8 cellular contexts compared by ENCODE assay signal in genomic region chr2:218567797-218568189, GRCh38. TPM values are rescaled to one million over a fixed set of nuclear protein-coding genes. Genes with fewer than 3 reads are reported as not detected.
DNase-seq lines count a peak whose midpoint lies in the region; ATAC-seq and TF ChIP-seq lines count a peak whose summit lies in the region.

No MANE protein-coding gene starts in this region.

- H3K27me3 Mint-ChIP-seq in endodermal cell (ENCODE audit: insufficient read depth) (no peaks in the 10 kb centered on the region), nephron progenitor cell (ENCODE audit: low read depth, poor library complexity) (no peaks in the 10 kb centered on the region)

- H3K4me3 ChIP-seq in BJ (ENCODE audit: low read depth, low read length) = peak overlapping the region; percentile 95
- peak overlapping the region; percentile 92 for H3K4me3 ChIP-seq in endodermal cell (ENCODE audit: low read length)

- no peaks in the 10 kb centered on the region for H3K9me3 ChIP-seq in endodermal cell (ENCODE audit: control insufficient read depth, low read length)

- 0 out of 2 replicates have a peak, but pooled peaks cover 1% of the 10 kb centered on the region for H3K36me3 ChIP-seq in BJ (ENCODE audit: control insufficient read depth, insufficient read depth, low read length)
- peaks cover 35% of the 10 kb centered on the region for H3K36me3 ChIP-seq in endodermal cell (ENCODE audit: control insufficient read depth, insufficient read depth, low read length)

- no peak for TF ChIP-seq CTCF in BJ (IDR thresholded peaks at IDR 0.05; ENCODE audit: insufficient read depth, low read depth, low read length)
- no peak for TF ChIP-seq CTCF in endodermal cell (conservative IDR thresholded peaks at IDR 0.05)
- no peak for TF ChIP-seq CTCF in nephron progenitor cell (IDR thresholded peaks at IDR 0.05)

- H3K27me3 ChIP-seq in BJ (ENCODE audit: control insufficient read depth, insufficient read depth, low read length) (no peaks in the 10 kb centered on the region), endodermal cell (ENCODE audit: control insufficient read depth, insufficient read depth, low read length, poor library complexity, severe bottlenecking) (no peaks in the 10 kb centered on the region)

- H3K4me3 Mint-ChIP-seq in endodermal cell = peak overlapping the region; percentile 90
- H3K4me3 Mint-ChIP-seq in nephron progenitor cell = peak overlapping the region; percentile 94

- H3K9ac ChIP-seq in endodermal cell (ENCODE audit: extremely low read depth, low read length, poor library complexity, severe bottlenecking) = peak overlapping the region; percentile 72

- CTCF ChIA-PET in BJ (lab: Yijun Ruan, JAX) = no interaction called here

- H3K9me3 Mint-ChIP-seq in endodermal cell (no peaks in the 10 kb centered on the region), nephron progenitor cell (no peaks in the 10 kb centered on the region)

- H3K4me1 Mint-ChIP-seq in endodermal cell (peaks cover 31% of the 10 kb centered on the region), nephron progenitor cell (peaks cover 49% of the 10 kb centered on the region)

- POLR2A ChIA-PET in BJ (lab: Charles Lee) = interaction anchor here (0.6 kb wide), 1 partner anchor 74 kb away, joined by 5 read pairs; no protein-coding TSS in a partner anchor

- H3K36me3 Mint-ChIP-seq in endodermal cell (ENCODE audit: low read depth) (peaks cover 17% of the 10 kb centered on the region), nephron progenitor cell (ENCODE audit: low read depth) (peaks cover 29% of the 10 kb centered on the region)

- H3K27ac ChIP-seq in endodermal cell (ENCODE audit: low read depth, low read length) = peak overlapping the region; percentile 79

- 0 to 1% methylated on average over 12 to 19 of the region's 19 CpGs for WGBS in endodermal cell (ENCODE audit: insufficient coverage in 1 of 2, insufficient read length in 1 of 2), 2 experiments

- ATAC-seq in GM18868 (IDR thresholded peaks at IDR 0.05; ENCODE audit: unreplicated experiment) (peak; percentile 44), HG03095 (IDR thresholded peaks at IDR 0.05; ENCODE audit: unreplicated experiment) (peak; percentile 35), SK-N-SH treated with all-trans-retinoic acid at 6 μM for 48 hours (peak; percentile 74)

- DNase-seq in BJ (ENCODE audit: low read depth) (no peak), endodermal cell (no peak), nephron progenitor cell (no peak), hepatic stellate cell (ENCODE audit: low spot score) (no peak), dedifferentiated amniotic fluid mesenchymal stem cell (ENCODE audit: extremely low spot score) (no peak)

- H3K27ac Mint-ChIP-seq in endodermal cell = peak overlapping the region; percentile 97
- peak overlapping the region; percentile 98 for H3K27ac Mint-ChIP-seq in nephron progenitor cell

- peaks cover 7% of the 10 kb centered on the region for H3K4me1 ChIP-seq in endodermal cell (ENCODE audit: control insufficient read depth, insufficient read depth, low read length)

TF ChIP-seq in SK-N-SH treated with all-trans-retinoic acid at 6 μM for 48 hours, 23 proteins besides CTCF, POLR2A, EP300 and RAD21:
- TF ChIP-seq GLIS3 (CRISPR knock-in tag; IDR thresholded peaks at IDR 0.05) (no peak), BACH2 (CRISPR knock-in tag; IDR thresholded peaks at IDR 0.05; ENCODE audit: borderline replicate concordance) (no peak), ZC3H10 (CRISPR knock-in tag; IDR thresholded peaks at IDR 0.05) (no peak), ZNF70 (CRISPR knock-in tag; IDR thresholded peaks at IDR 0.05) (no peak), TCF4 (CRISPR knock-in tag; IDR thresholded peaks at IDR 0.05; ENCODE audit: borderline replicate concordance) (no peak), ZFP3 (CRISPR knock-in tag; IDR thresholded peaks at IDR 0.05) (no peak), SNAI2 (CRISPR knock-in tag; IDR thresholded peaks at IDR 0.05) (no peak), CSDC2 (CRISPR knock-in tag; IDR thresholded peaks at IDR 0.05) (no peak), ISL1 (CRISPR knock-in tag; IDR thresholded peaks at IDR 0.05) (no peak), PATZ1 (CRISPR knock-in tag; IDR thresholded peaks at IDR 0.05; ENCODE audit: borderline replicate concordance) (no peak), CSRNP3 (CRISPR knock-in tag; IDR thresholded peaks at IDR 0.05) (no peak), CREB5 (CRISPR knock-in tag; IDR thresholded peaks at IDR 0.05; ENCODE audit: low read depth) (no peak)

RNA-seq across cellular contexts. Expression of gene USP37, which starts 0.4 kb away (rescaled TPM):
- 1.9 and 3.6 TPM in 2 replicates for polyA plus RNA-seq in BJ (2011; rRNA removed)
- 4.2 and 5.2 TPM in 2 replicates for polyA minus RNA-seq in BJ (2011; rRNA and poly(A)+ RNA removed)
- 10 to 100 TPM; 23.2 to 24.0 TPM for total RNA-seq in endodermal cell
- 12.4 TPM for polyA plus RNA-seq in endodermal cell (2013, experiment 1 of 2)
- polyA plus RNA-seq in endodermal cell (2013, experiment 2 of 2) = 11.9 TPM

RNA-seq across cellular contexts. Expression of gene CNOT9, which starts 0.8 kb away (rescaled TPM):
- 38.3 and 63.7 TPM in 2 replicates for polyA plus RNA-seq in BJ (2011; rRNA removed)
- 54.0 and 75.5 TPM in 2 replicates for polyA minus RNA-seq in BJ (2011; rRNA and poly(A)+ RNA removed)
- total RNA-seq in endodermal cell = 10 to 100 TPM; 64.2 to 65.6 TPM
- 73.6 TPM for polyA plus RNA-seq in endodermal cell (2013, experiment 1 of 2)
- 70.0 TPM for polyA plus RNA-seq in endodermal cell (2013, experiment 2 of 2)

RNA-seq across cellular contexts. Expression of gene PLCD4, which starts 39.9 kb away (rescaled TPM):
- 1.0 and 1.1 TPM in 2 replicates for polyA plus RNA-seq in BJ (2011; rRNA removed)
- 0.66 and 1.1 TPM in 2 replicates for polyA minus RNA-seq in BJ (2011; rRNA and poly(A)+ RNA removed)
- under 1 TPM; 0.26 to 0.73 TPM for total RNA-seq in endodermal cell
- polyA plus RNA-seq in endodermal cell (2013, experiment 1 of 2) = 2.0 TPM
- 2.2 TPM for polyA plus RNA-seq in endodermal cell (2013, experiment 2 of 2)
